In genomic region chr15:68581725-68582124, GRCh38 we compare ENCODE assay signal across 17 cellular contexts. TPM values are rescaled to one million over a fixed set of nuclear protein-coding genes. Genes with fewer than 3 reads are reported as not detected.
DNase-seq lines count a peak whose midpoint lies in the region; ATAC-seq and TF ChIP-seq lines count a peak whose summit lies in the region.
"Had no signal": no experiment of that assay in that cellular context is flagged by ENCODE, and none has a peak within 500 bp of the region (broad histone marks: within the 10 kb centered on the region; RNA-seq: fewer than 3 reads in every experiment).

No MANE protein-coding gene starts in this region.

- no peak for TF ChIP-seq EP300 in gastroesophageal sphincter (IDR thresholded peaks at IDR 0.05)

- peak overlapping the region; percentile 38 for H3K4me3 ChIP-seq in WERI-Rb-1 (ENCODE audit: low read depth, low read length)
- peak overlapping the region in 1 of 5 donors; percentile 36 for H3K4me3 ChIP-seq in subcutaneous abdominal adipose tissue (ENCODE audit: low read depth in 1 of 5, low read length in 5 of 5)
- no peak overlapping the region for H3K4me3 ChIP-seq in gastroesophageal sphincter
- H3K4me3 ChIP-seq: GM23248 had no signal

- H3K4me1 ChIP-seq in subcutaneous abdominal adipose tissue (ENCODE audit: control insufficient read depth in 5 of 5, insufficient read depth in 5 of 5, low read length in 5 of 5) (peaks cover 12 to 76% (median 65%) of the 10 kb centered on the region in 5 donors), gastroesophageal sphincter (peaks cover 0 to 56% (median 12%) of the 10 kb centered on the region in 3 donors)

- H3K4me1 Mint-ChIP-seq in IgD-negative memory B cell = peaks cover 13 to 29% (median 16%) of the 10 kb centered on the region in 3 donors

- peaks cover 0 to 1% (median 0%) of the 10 kb centered on the region in 3 donors for H3K9me3 Mint-ChIP-seq in IgD-negative memory B cell
- H3K9me3 Mint-ChIP-seq: activated naive CD8-positive, alpha-beta T cell treated with anti-CD3 and anti-CD28 coated beads for 36 hours had no signal

- H3K4me3 Mint-ChIP-seq in IgD-negative memory B cell = peak overlapping the region in 3 of 4 donors; percentile 29 to 81 (median 47)
- H3K4me3 Mint-ChIP-seq: activated naive CD8-positive, alpha-beta T cell treated with anti-CD3 and anti-CD28 coated beads for 36 hours had no signal

- peaks cover 2% of the 10 kb centered on the region for H3K36me3 Mint-ChIP-seq in IgD-negative memory B cell
- H3K36me3 Mint-ChIP-seq: activated naive CD8-positive, alpha-beta T cell treated with anti-CD3 and anti-CD28 coated beads for 36 hours had no signal

- TF ChIP-seq CTCF in WERI-Rb-1 (IDR thresholded peaks at IDR 0.05; ENCODE audit: low read depth, low read length) (no peak), gastroesophageal sphincter (IDR thresholded peaks at IDR 0.05) (no peak)

- WGBS in gastroesophageal sphincter (ENCODE audit: low coverage in 1 of 2), 2 donors = 66 to 86% methylated on average over 2 to 5 of the region's 5 CpGs

- peak; percentile 56 for DNase-seq in WERI-Rb-1
- DNase-seq in inferior parietal cortex (ENCODE audit: extremely low spot score) = peak; percentile 10
- no peak for DNase-seq in stimulated activated CD4-positive, alpha-beta T cell treated with anti-CD3 and anti-CD28 coated beads, Interleukin-4, amount 100 ng/mL, for 24 hours
- DNase-seq in NCI-H146 treated with DMSO at 0.1 percent for 48 hours (lab: John Stamatoyannopoulos, UW; ENCODE audit: unreplicated experiment) = no peak
- DNase-seq: activated CD4-positive, alpha-beta T cell treated with anti-CD3 and anti-CD28 coated beads, Interleukin-2, amount 50 U/mL, for 4 hours; activated naive CD8-positive, alpha-beta T cell treated with anti-CD3 and anti-CD28 coated beads for 36 hours; activated T-cell treated with anti-CD3 and anti-CD28 coated beads, Interleukin-2, amount 50 U/mL, for 48 hours; DMS153; effector CD8-positive, alpha-beta T cell; GM23248; hypothalamus; NCI-H2029 treated with DMSO at 0.1 percent for 48 hours; stimulated activated CD4-positive, alpha-beta T cell treated with anti-CD3 and anti-CD28 coated beads, Interleukin-4, amount 100 ng/mL, for 4 hours; stimulated activated CD8-positive, alpha-beta memory T cell treated with anti-CD3 and anti-CD28 coated beads, Interleukin-4, amount 100 ng/mL, for 48 hours had no signal

- H3K27ac Mint-ChIP-seq in IgD-negative memory B cell = no peak overlapping the region
- H3K27ac Mint-ChIP-seq: activated naive CD8-positive, alpha-beta T cell treated with anti-CD3 and anti-CD28 coated beads for 36 hours had no signal

- no peaks in the 10 kb centered on the region for H3K27me3 ChIP-seq in WERI-Rb-1 (ENCODE audit: insufficient read depth, low read depth, severe bottlenecking)
- H3K27me3 ChIP-seq in subcutaneous abdominal adipose tissue (ENCODE audit: control insufficient read depth in 5 of 5, insufficient read depth in 4 of 5, low read length in 5 of 5) = no peaks in the 10 kb centered on the region
- peaks cover 31% of the 10 kb centered on the region for H3K27me3 ChIP-seq in gastroesophageal sphincter

- H3K27ac ChIP-seq in WERI-Rb-1 (peak overlapping the region; percentile 93), subcutaneous abdominal adipose tissue (ENCODE audit: low read depth, low read length) (peak overlapping the region; percentile 50), gastroesophageal sphincter (peak overlapping the region in 1 of 4 donors; percentile 88)
- H3K27ac ChIP-seq: GM23248 had no signal

- H3K9ac ChIP-seq in subcutaneous abdominal adipose tissue (ENCODE audit: low read length in 5 of 5) = peak overlapping the region in 3 of 5 donors; percentile 12 to 56 (median 12)
- H3K9ac ChIP-seq: GM23248 had no signal

- no peak for ATAC-seq in gastroesophageal sphincter

- H3K36me3 ChIP-seq in WERI-Rb-1 (peaks cover 32% of the 10 kb centered on the region), subcutaneous abdominal adipose tissue (ENCODE audit: control insufficient read depth in 5 of 5, insufficient read depth in 5 of 5, low read length in 5 of 5) (no peaks in the 10 kb centered on the region), gastroesophageal sphincter (no peaks in the 10 kb centered on the region)

- TF ChIP-seq POLR2A in gastroesophageal sphincter (IDR thresholded peaks at IDR 0.05) = no peak

- H3K27me3 Mint-ChIP-seq in IgD-negative memory B cell = peaks cover 19% of the 10 kb centered on the region

- H3K9me3 ChIP-seq in WERI-Rb-1 (ENCODE audit: severe bottlenecking) = no peaks in the 10 kb centered on the region
- H3K9me3 ChIP-seq in subcutaneous abdominal adipose tissue (ENCODE audit: control insufficient read depth in 5 of 5, low read length in 5 of 5) = no peaks in the 10 kb centered on the region
- H3K9me3 ChIP-seq in gastroesophageal sphincter = no peaks in the 10 kb centered on the region

RNA-seq across cellular contexts. Expression of gene CORO2B, which starts 2.9 kb away (rescaled TPM):
- 0.94 TPM for polyA plus RNA-seq in IgD-negative memory B cell
- 1 to 10 TPM; 3.2 to 9.1 (median 6.6) TPM for total RNA-seq in gastroesophageal sphincter
- total RNA-seq: activated naive CD8-positive, alpha-beta T cell treated with anti-CD3 and anti-CD28 coated beads for 36 hours had no signal

Comparison
In these comparisons a context has a peak if more than half of its experiments do, and no peak if none do; other contexts are left out.
1. DNase-seq: peak in WERI-Rb-1 (single experiment) and inferior parietal cortex (single experiment); none in stimulated activated CD4-positive, alpha-beta T cell treated with anti-CD3 and anti-CD28 coated beads, Interleukin-4, amount 100 ng/mL, for 24 hours (single experiment) and NCI-H146 treated with DMSO at 0.1 percent for 48 hours (single experiment).